Comparison of ENCODE assay signal across 12 cellular contexts in the genomic region with DNA sequence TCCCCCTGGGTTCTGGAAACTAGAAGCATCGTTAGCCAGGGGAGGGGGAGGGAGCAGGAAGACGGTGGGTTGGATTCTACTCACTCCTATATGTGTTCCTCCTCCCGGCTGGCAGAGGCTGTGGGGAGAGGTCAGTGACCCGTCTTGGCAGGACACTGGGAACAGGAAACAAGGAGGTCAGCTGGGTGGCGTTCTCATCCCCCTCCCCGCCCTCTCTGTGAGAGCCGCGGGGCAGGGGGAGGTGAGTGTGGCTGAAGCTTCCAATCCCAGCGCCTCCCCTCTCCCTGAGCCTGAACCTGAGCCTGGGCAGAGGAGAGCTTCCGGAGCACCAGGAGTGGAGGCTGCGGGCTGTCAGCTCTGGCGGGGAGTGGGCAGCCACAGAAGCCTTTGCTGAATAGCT. TPM values are rescaled to one million over a fixed set of nuclear protein-coding genes. Genes with fewer than 3 reads are reported as not detected.
DNase-seq lines count a peak whose midpoint lies in the region; ATAC-seq and TF ChIP-seq lines count a peak whose summit lies in the region.
"Had no signal": no experiment of that assay in that cellular context is flagged by ENCODE, and none has a peak within 500 bp of the region (broad histone marks: within the 10 kb centered on the region; RNA-seq: fewer than 3 reads in every experiment).

No MANE protein-coding gene starts in this region.

- H3K9me3 ChIP-seq in ascending aorta (no peaks in the 10 kb centered on the region), hepatocyte (ENCODE audit: low read depth) (no peaks in the 10 kb centered on the region), parathyroid adenoma (ENCODE audit: control insufficient read depth, low read length) (no peaks in the 10 kb centered on the region)

- intact Hi-C loops in ascending aorta (cut with DNase I) = loop anchor here (10.0 kb wide), 3 partner anchors 330 to 670 kb away; partner anchors contain the start of genes CDR2L and NAT9

- H3K27me3 ChIP-seq in ascending aorta = no peaks in the 10 kb centered on the region
- H3K27me3 ChIP-seq in hepatocyte = no peaks in the 10 kb centered on the region
- H3K27me3 ChIP-seq in parathyroid adenoma (ENCODE audit: control insufficient read depth, insufficient read depth, low read length) = no peaks in the 10 kb centered on the region

- H4K20me1 ChIP-seq in hepatocyte (ENCODE audit: insufficient read depth, poor library complexity, severe bottlenecking) = no peaks in the 10 kb centered on the region

- H3K4me2 ChIP-seq in hepatocyte = no peak overlapping the region
- peak overlapping the region; percentile 66 for H3K4me2 ChIP-seq in parathyroid adenoma (ENCODE audit: low read length)
- H3K4me2 ChIP-seq: smooth muscle cell had no signal

- H3K27ac ChIP-seq in C4-2B (peak overlapping the region; percentile 86), ascending aorta (peak overlapping the region; percentile 94 to 98), hepatocyte (peak overlapping the region; percentile 98), parathyroid adenoma (peak overlapping the region; percentile 100)
- H3K27ac ChIP-seq: brain microvascular endothelial cell had no signal

- 70% methylated on average over 12 of the region's 12 CpGs for WGBS in hepatocyte (ENCODE audit: low lambda C conversion rate, missing lambda C conversion rate)

- H3K4me3 Mint-ChIP-seq in progenitor cell of endocrine pancreas (ENCODE audit: low read depth) = no peak overlapping the region
- H3K4me3 Mint-ChIP-seq: activated T-cell treated with anti-CD3 and anti-CD28 coated beads, Interleukin-2, amount 50 U/mL, for 72 hours had no signal

- H2AFZ ChIP-seq in hepatocyte (no peak overlapping the region), parathyroid adenoma (no peak overlapping the region)

- H3K36me3 ChIP-seq in ascending aorta = peaks cover 20 to 21% of the 10 kb centered on the region in 2 donors
- H3K36me3 ChIP-seq in hepatocyte (replicated peaks; ENCODE audit: insufficient read depth, low read depth) = no peaks in the 10 kb centered on the region
- no peaks in the 10 kb centered on the region for H3K36me3 ChIP-seq in parathyroid adenoma (ENCODE audit: control insufficient read depth, insufficient read depth, low read length)
- H3K36me3 ChIP-seq: brain microvascular endothelial cell had no signal

- no peaks in the 10 kb centered on the region for H3K27me3 Mint-ChIP-seq in progenitor cell of endocrine pancreas

- H3K9me3 Mint-ChIP-seq in progenitor cell of endocrine pancreas (ENCODE audit: low read depth) = no peaks in the 10 kb centered on the region

- peaks cover 25% of the 10 kb centered on the region for H3K36me3 Mint-ChIP-seq in progenitor cell of endocrine pancreas (ENCODE audit: insufficient read depth)

- H3K9ac ChIP-seq in parathyroid adenoma = no peak overlapping the region

- H3K79me2 ChIP-seq in hepatocyte (peaks cover 30% of the 10 kb centered on the region), parathyroid adenoma (peaks cover 5% of the 10 kb centered on the region)

- DNase-seq in ascending aorta (ENCODE audit: low spot score in 2 of 2) = no peak
- no peak for DNase-seq in hepatocyte (ENCODE audit: low spot score)
- DNase-seq in progenitor cell of endocrine pancreas (ENCODE audit: low spot score, unreplicated experiment) = no peak
- no peak for DNase-seq in NCI-H1930 (lab: John Stamatoyannopoulos, UW)
- DNase-seq in NCI-H2081 (lab: John Stamatoyannopoulos, UW) = no peak
- DNase-seq: activated T-cell treated with anti-CD3 and anti-CD28 coated beads, Interleukin-2, amount 50 U/mL, for 72 hours; brain microvascular endothelial cell; NCI-H2029 had no signal

- peak overlapping the region in 1 of 2 donors; percentile 49 for H3K4me3 ChIP-seq in ascending aorta
- H3K4me3 ChIP-seq in hepatocyte = no peak overlapping the region
- H3K4me3 ChIP-seq in parathyroid adenoma (ENCODE audit: low read depth, low read length) = no peak overlapping the region
- H3K4me3 ChIP-seq: smooth muscle cell had no signal

- peaks cover 34 to 72% of the 10 kb centered on the region in 2 donors for H3K4me1 ChIP-seq in ascending aorta
- H3K4me1 ChIP-seq in hepatocyte (ENCODE audit: insufficient read depth) = peaks cover 22% of the 10 kb centered on the region
- H3K4me1 ChIP-seq in parathyroid adenoma = peaks cover 51% of the 10 kb centered on the region

- H3K4me1 Mint-ChIP-seq in progenitor cell of endocrine pancreas (ENCODE audit: low read depth) = peaks cover 20% of the 10 kb centered on the region

- H3K27ac Mint-ChIP-seq in progenitor cell of endocrine pancreas = no peak overlapping the region
- H3K27ac Mint-ChIP-seq: activated T-cell treated with anti-CD3 and anti-CD28 coated beads, Interleukin-2, amount 50 U/mL, for 72 hours had no signal

- no peak for ATAC-seq in GM18511 (IDR thresholded peaks at IDR 0.05; ENCODE audit: unreplicated experiment)
- ATAC-seq: activated T-cell treated with anti-CD3 and anti-CD28 coated beads, Interleukin-2, amount 50 U/mL, for 72 hours had no signal

- H3K9me2 ChIP-seq in hepatocyte (replicated peaks; ENCODE audit: insufficient read depth) = no peaks in the 10 kb centered on the region

- TF ChIP-seq CTCF in C4-2B (conservative IDR thresholded peaks at IDR 0.05) (no peak), ascending aorta (IDR thresholded peaks at IDR 0.05) (no peak), hepatocyte (IDR thresholded peaks at IDR 0.05; ENCODE audit: poor library complexity) (no peak), parathyroid adenoma (IDR thresholded peaks at IDR 0.05) (no peak), progenitor cell of endocrine pancreas (IDR thresholded peaks at IDR 0.05; ENCODE audit: unreplicated experiment) (no peak)

RNA-seq across cellular contexts. Expression of gene GPRC5C, which starts 12.5 kb away (rescaled TPM):
- total RNA-seq in ascending aorta (29.1 TPM), hepatocyte (150 and 159 TPM in 2 replicates), progenitor cell of endocrine pancreas (182 and 207 TPM in 2 replicates)
- polyA plus RNA-seq in hepatocyte = 233 and 237 TPM in 2 replicates

RNA-seq across cellular contexts. Expression of gene CD300A, which starts 22.0 kb away (rescaled TPM):
- total RNA-seq in ascending aorta = 21.9 TPM
- total RNA-seq in hepatocyte = 0.20 and 1.1 TPM in 2 replicates
- 0.22 and 0.47 TPM in 2 replicates for polyA plus RNA-seq in hepatocyte
- total RNA-seq in progenitor cell of endocrine pancreas = 3.9 and 4.5 TPM in 2 replicates
- total RNA-seq: smooth muscle cell had no signal
- polyA plus RNA-seq: smooth muscle cell had no signal
